In genomic region chr6:135817035-135817434, GRCh38 we compare ENCODE assay signal across 13 cellular contexts. TPM values are rescaled to one million over a fixed set of nuclear protein-coding genes. Genes with fewer than 3 reads are reported as not detected.
"Had no signal": no experiment of that assay in that cellular context is flagged by ENCODE, and none has a peak within 500 bp of the region (broad histone marks: within the 10 kb centered on the region; RNA-seq: fewer than 3 reads in every experiment).

No MANE protein-coding gene starts in this region.

- H3K4me3 ChIP-seq: colonic mucosa, coronary artery, dorsolateral prefrontal cortex, esophagus muscularis mucosa, esophagus squamous epithelium, gastrocnemius medialis, gastroesophageal sphincter, heart left ventricle, heart right ventricle had no signal

- H3K27ac ChIP-seq: colonic mucosa, coronary artery, dorsolateral prefrontal cortex, epithelial cell of prostate, esophagus muscularis mucosa, esophagus squamous epithelium, foreskin keratinocyte, gastrocnemius medialis, gastroesophageal sphincter, heart left ventricle, heart right ventricle had no signal

- H3K36me3 ChIP-seq: colonic mucosa, esophagus muscularis mucosa, esophagus squamous epithelium, gastrocnemius medialis, gastroesophageal sphincter, heart left ventricle, heart right ventricle had no signal

- ATAC-seq: effector memory CD8-positive, alpha-beta T cell; esophagus mucosa; foreskin keratinocyte; gastrocnemius medialis; gastroesophageal sphincter; heart left ventricle; heart right ventricle had no signal

- H3K9me3 ChIP-seq: colonic mucosa, esophagus muscularis mucosa, esophagus squamous epithelium, gastrocnemius medialis, gastroesophageal sphincter, heart left ventricle, heart right ventricle had no signal

- H3K27me3 ChIP-seq: colonic mucosa, dorsolateral prefrontal cortex, esophagus muscularis mucosa, esophagus squamous epithelium, foreskin keratinocyte, gastrocnemius medialis, gastroesophageal sphincter had no signal

RNA-seq across cellular contexts. Expression of gene PDE7B, which starts 34.5 kb away (rescaled TPM):
- polyA plus RNA-seq: foreskin keratinocyte had no signal
